ENCODE assay signal across 15 cellular contexts in genomic region chr2:201977651-201978050, GRCh38. TPM values are rescaled to one million over a fixed set of nuclear protein-coding genes. Genes with fewer than 3 reads are reported as not detected.
DNase-seq lines count a peak whose midpoint lies in the region; TF ChIP-seq lines count a peak whose summit lies in the region.
"Had no signal": no experiment of that assay in that cellular context is flagged by ENCODE, and none has a peak within 500 bp of the region (broad histone marks: within the 10 kb centered on the region; RNA-seq: fewer than 3 reads in every experiment).

No MANE protein-coding gene starts in this region.

- H3K4me1 ChIP-seq in iPS-18a (ENCODE audit: control insufficient read depth, low read depth, low read length) (peaks cover 28% of the 10 kb centered on the region), suprapubic skin (peaks cover 33% of the 10 kb centered on the region)

- H3K9ac ChIP-seq in iPS-18a (ENCODE audit: low read length): peak overlapping the region; percentile 16

- POLR2A ChIA-PET in RWPE1 (lab: Yijun Ruan, JAX; ENCODE audit: low non-redundant PET): no interaction called here

- DNase-seq in HPDE6-E6E7 (ENCODE audit: extremely low spot score): peak; percentile 27
- DNase-seq in RWPE1 (ENCODE audit: low spot score): peak; percentile 32
- no peak for DNase-seq in suprapubic skin (ENCODE audit: low spot score in 2 of 2)
- DNase-seq in GDM1 (lab: John Stamatoyannopoulos, UW): no peak
- DNase-seq in coronary artery (ENCODE audit: low spot score): no peak
- DNase-seq in activated effector memory CD4-positive, alpha-beta T cell treated with anti-CD3 and anti-CD28 coated beads, Interleukin-2, amount 50 U/mL, for 16 hours: no peak
- DNase-seq: DMS 273 treated with DMSO at 0.1 percent for 48 hours, MV-4-11, NCI-H1436, NCI-H2029 treated with DMSO at 0.1 percent for 48 hours, NCI-H446 treated with DMSO at 0.1 percent for 48 hours, NCI-H748 treated with DMSO at 0.1 percent for 48 hours, PC-9 had no signal

- H3K9me3 ChIP-seq in iPS-18a (ENCODE audit: control insufficient read depth, low read depth, low read length) (no peaks in the 10 kb centered on the region), suprapubic skin (no peaks in the 10 kb centered on the region)

- H3K36me3 ChIP-seq in iPS-18a (ENCODE audit: control insufficient read depth, low read depth, low read length) (peaks cover 5% of the 10 kb centered on the region), suprapubic skin (no peaks in the 10 kb centered on the region)

- TF ChIP-seq POLR2A in suprapubic skin (IDR thresholded peaks at IDR 0.05): no peak

- no peak overlapping the region for H3K4me3 ChIP-seq in iPS-18a (ENCODE audit: low read length)
- H3K4me3 ChIP-seq in suprapubic skin: no peak overlapping the region
- no peak overlapping the region for H3K4me3 ChIP-seq in coronary artery
- H3K4me3 ChIP-seq: PC-9 had no signal

- TF ChIP-seq CTCF in RWPE1 (conservative IDR thresholded peaks at IDR 0.05; ENCODE audit: low read depth) (no peak), suprapubic skin (IDR thresholded peaks at IDR 0.05) (no peak), coronary artery (IDR thresholded peaks at IDR 0.05) (no peak)

- TF ChIP-seq EP300 in suprapubic skin (IDR thresholded peaks at IDR 0.05): no peak

- CTCF ChIA-PET in RWPE1 (lab: Yijun Ruan, JAX): interaction anchor here (0.7 kb wide), 1 partner anchor 88 kb away, joined by 3 read pairs; no protein-coding TSS in a partner anchor

- H3K27ac ChIP-seq in RWPE1: no peak overlapping the region
- H3K27ac ChIP-seq in iPS-18a (ENCODE audit: low read length): no peak overlapping the region
- H3K27ac ChIP-seq in suprapubic skin: peak overlapping the region; percentile 69
- H3K27ac ChIP-seq in coronary artery: no peak overlapping the region
- H3K27ac ChIP-seq: C4-2B, PC-9 had no signal

- H3K27me3 ChIP-seq in iPS-18a (ENCODE audit: control insufficient read depth, insufficient read depth, low read length) (no peaks in the 10 kb centered on the region), suprapubic skin (no peaks in the 10 kb centered on the region)

- WGBS in suprapubic skin: 56% methylated on average over 2 of the region's 2 CpGs

RNA-seq across cellular contexts. Expression of gene FZD7, which starts 56.0 kb away (rescaled TPM):
- total RNA-seq in suprapubic skin: 10 to 100 TPM; 13.5 to 31.3 (median 23.6) TPM

Comparison
In these comparisons a context has a peak if more than half of its experiments do, and no peak if none do; other contexts are left out.
1. DNase-seq: peak in HPDE6-E6E7 (single experiment) and RWPE1 (single experiment); none in suprapubic skin (0 of 2), GDM1 (single experiment), coronary artery (single experiment) and activated effector memory CD4-positive, alpha-beta T cell treated with anti-CD3 and anti-CD28 coated beads, Interleukin-2, amount 50 U/mL, for 16 hours (single experiment).